Comparison of ENCODE assay signal across 21 cellular contexts in genomic region chr14:65280653-65281052, GRCh38.
A peak's percentile ranks its signal among the peaks of the same experiment; 100 is the strongest.
DNase-seq lines count a peak whose midpoint lies in the region; ATAC-seq, FAIRE-seq and TF ChIP-seq lines count a peak whose summit lies in the region.
"Had no signal": no experiment of that assay in that cellular context is flagged by ENCODE, and none has a peak within 500 bp of the region (broad histone marks: within the 10 kb centered on the region; RNA-seq: fewer than 3 reads in every experiment).

No MANE protein-coding gene starts in this region.

- WGBS in endodermal cell (ENCODE audit: insufficient coverage in 1 of 2, insufficient read length in 1 of 2), 2 experiments: 96 to 98% methylated on average over 17 to 22 of the region's 22 CpGs

- no peak overlapping the region for H3K27ac ChIP-seq in endodermal cell (ENCODE audit: low read depth, low read length)
- H3K27ac ChIP-seq: C4-2B, SJCRH30 had no signal

- H3K27ac Mint-ChIP-seq in activated naive CD8-positive, alpha-beta T cell treated with anti-CD3 and anti-CD28 coated beads, Interleukin-2, amount 50 U/mL, for 24 hours: peak overlapping the region; percentile 42
- no peak overlapping the region for H3K27ac Mint-ChIP-seq in endodermal cell
- peak overlapping the region; percentile 91 for H3K27ac Mint-ChIP-seq in stimulated activated memory B cell treated with anti-CD40 and anti-IgM and Interleukin-4, amounts not matched to agents 10 μg/mL and 1 μg/mL and 100 μg/mL, for 72 hours
- H3K27ac Mint-ChIP-seq in mesothelial cell of epicardium: no peak overlapping the region
- no peak overlapping the region for H3K27ac Mint-ChIP-seq in activated CD4-positive, alpha-beta T cell treated with anti-CD3 and anti-CD28 coated beads, Interleukin-2, amount 10 ng/mL, durations not matched to agents 7 days and 5 days
- H3K27ac Mint-ChIP-seq: CD8-positive, alpha-beta memory T cell had no signal

- POLR2A ChIA-PET in activated CD4-positive, alpha-beta T cell treated with anti-CD3 and anti-CD28 coated beads, Interleukin-2, amount 10 ng/mL, durations not matched to agents 7 days and 5 days (lab: Charles Lee): no interaction called here

- H3K36me3 Mint-ChIP-seq in activated naive CD8-positive, alpha-beta T cell treated with anti-CD3 and anti-CD28 coated beads, Interleukin-2, amount 50 U/mL, for 24 hours (ENCODE audit: low read depth): no peaks in the 10 kb centered on the region
- H3K36me3 Mint-ChIP-seq in endodermal cell (ENCODE audit: low read depth) (peaks cover 5% of the 10 kb centered on the region), mesothelial cell of epicardium (no peaks in the 10 kb centered on the region)
- H3K36me3 Mint-ChIP-seq in stimulated activated memory B cell treated with anti-CD40 and anti-IgM and Interleukin-4, amounts not matched to agents 10 μg/mL and 1 μg/mL and 100 μg/mL, for 72 hours: no peaks in the 10 kb centered on the region
- peaks cover 5% of the 10 kb centered on the region for H3K36me3 Mint-ChIP-seq in activated CD4-positive, alpha-beta T cell treated with anti-CD3 and anti-CD28 coated beads, Interleukin-2, amount 10 ng/mL, durations not matched to agents 7 days and 5 days (ENCODE audit: low read depth)
- H3K36me3 Mint-ChIP-seq: CD8-positive, alpha-beta memory T cell had no signal

- no peaks in the 10 kb centered on the region for H3K27me3 Mint-ChIP-seq in activated naive CD8-positive, alpha-beta T cell treated with anti-CD3 and anti-CD28 coated beads, Interleukin-2, amount 50 U/mL, for 24 hours
- H3K27me3 Mint-ChIP-seq in endodermal cell (ENCODE audit: insufficient read depth): peaks cover 7% of the 10 kb centered on the region
- H3K27me3 Mint-ChIP-seq in stimulated activated memory B cell treated with anti-CD40 and anti-IgM and Interleukin-4, amounts not matched to agents 10 μg/mL and 1 μg/mL and 100 μg/mL, for 72 hours: no peaks in the 10 kb centered on the region
- no peaks in the 10 kb centered on the region for H3K27me3 Mint-ChIP-seq in mesothelial cell of epicardium (ENCODE audit: low read depth)
- no peaks in the 10 kb centered on the region for H3K27me3 Mint-ChIP-seq in activated CD4-positive, alpha-beta T cell treated with anti-CD3 and anti-CD28 coated beads, Interleukin-2, amount 10 ng/mL, durations not matched to agents 7 days and 5 days
- H3K27me3 Mint-ChIP-seq: CD8-positive, alpha-beta memory T cell had no signal

- no peaks in the 10 kb centered on the region for H3K27me3 ChIP-seq in endodermal cell (ENCODE audit: control insufficient read depth, insufficient read depth, low read length, poor library complexity, severe bottlenecking)
- H3K27me3 ChIP-seq: SJCRH30 had no signal

- peaks cover 34% of the 10 kb centered on the region for H3K4me1 Mint-ChIP-seq in activated naive CD8-positive, alpha-beta T cell treated with anti-CD3 and anti-CD28 coated beads, Interleukin-2, amount 50 U/mL, for 24 hours
- H3K4me1 Mint-ChIP-seq in endodermal cell: peaks cover 31% of the 10 kb centered on the region
- H3K4me1 Mint-ChIP-seq in stimulated activated memory B cell treated with anti-CD40 and anti-IgM and Interleukin-4, amounts not matched to agents 10 μg/mL and 1 μg/mL and 100 μg/mL, for 72 hours: peaks cover 35% of the 10 kb centered on the region
- peaks cover 20% of the 10 kb centered on the region for H3K4me1 Mint-ChIP-seq in mesothelial cell of epicardium
- H3K4me1 Mint-ChIP-seq in activated CD4-positive, alpha-beta T cell treated with anti-CD3 and anti-CD28 coated beads, Interleukin-2, amount 10 ng/mL, durations not matched to agents 7 days and 5 days: peaks cover 31% of the 10 kb centered on the region

- peak overlapping the region; percentile 29 for H3K4me3 ChIP-seq in endodermal cell (ENCODE audit: low read length)
- H3K4me3 ChIP-seq: SJCRH30 had no signal

- H3K9ac ChIP-seq in endodermal cell (ENCODE audit: extremely low read depth, low read length, poor library complexity, severe bottlenecking): no peak overlapping the region

- CTCF ChIA-PET in activated CD4-positive, alpha-beta T cell treated with anti-CD3 and anti-CD28 coated beads, Interleukin-2, amount 10 ng/mL, durations not matched to agents 7 days and 5 days (lab: Charles Lee): no interaction called here

- no peaks in the 10 kb centered on the region for H3K9me3 Mint-ChIP-seq in activated naive CD8-positive, alpha-beta T cell treated with anti-CD3 and anti-CD28 coated beads, Interleukin-2, amount 50 U/mL, for 24 hours
- H3K9me3 Mint-ChIP-seq in endodermal cell: peaks cover 11% of the 10 kb centered on the region
- no peaks in the 10 kb centered on the region for H3K9me3 Mint-ChIP-seq in stimulated activated memory B cell treated with anti-CD40 and anti-IgM and Interleukin-4, amounts not matched to agents 10 μg/mL and 1 μg/mL and 100 μg/mL, for 72 hours
- no peaks in the 10 kb centered on the region for H3K9me3 Mint-ChIP-seq in mesothelial cell of epicardium
- H3K9me3 Mint-ChIP-seq in activated CD4-positive, alpha-beta T cell treated with anti-CD3 and anti-CD28 coated beads, Interleukin-2, amount 10 ng/mL, durations not matched to agents 7 days and 5 days: no peaks in the 10 kb centered on the region
- H3K9me3 Mint-ChIP-seq: CD8-positive, alpha-beta memory T cell; IgD-negative memory B cell had no signal

- H3K9me3 ChIP-seq in endodermal cell (ENCODE audit: control insufficient read depth, low read length): peaks cover 8% of the 10 kb centered on the region
- H3K9me3 ChIP-seq: SJCRH30 had no signal

- TF ChIP-seq CTCF in endodermal cell (conservative IDR thresholded peaks at IDR 0.05) (no peak), mesothelial cell of epicardium (IDR thresholded peaks at IDR 0.05; ENCODE audit: unreplicated experiment) (no peak)

- H3K4me3 Mint-ChIP-seq in activated naive CD8-positive, alpha-beta T cell treated with anti-CD3 and anti-CD28 coated beads, Interleukin-2, amount 50 U/mL, for 24 hours: no peak overlapping the region
- H3K4me3 Mint-ChIP-seq in endodermal cell: no peak overlapping the region
- H3K4me3 Mint-ChIP-seq in stimulated activated memory B cell treated with anti-CD40 and anti-IgM and Interleukin-4, amounts not matched to agents 10 μg/mL and 1 μg/mL and 100 μg/mL, for 72 hours: no peak overlapping the region
- no peak overlapping the region for H3K4me3 Mint-ChIP-seq in mesothelial cell of epicardium
- H3K4me3 Mint-ChIP-seq in activated CD4-positive, alpha-beta T cell treated with anti-CD3 and anti-CD28 coated beads, Interleukin-2, amount 10 ng/mL, durations not matched to agents 7 days and 5 days: no peak overlapping the region
- H3K4me3 Mint-ChIP-seq: CD8-positive, alpha-beta memory T cell had no signal

- no peak for DNase-seq in HTR-8/SVneo (ENCODE audit: insufficient read length, low spot score)
- no peak for DNase-seq in activated naive CD8-positive, alpha-beta T cell treated with anti-CD3 and anti-CD28 coated beads, Interleukin-2, amount 50 U/mL, for 24 hours
- no peak for DNase-seq in endodermal cell
- DNase-seq in iPS-NIHi7 (ENCODE audit: extremely low spot score): no peak
- DNase-seq in anterior cingulate cortex (lab: John Stamatoyannopoulos, UW): no peak
- DNase-seq in mesothelial cell of epicardium (ENCODE audit: low spot score in 2 of 2, unreplicated experiment in 2 of 2): no peak
- no peak for DNase-seq in activated CD4-positive, alpha-beta T cell treated with anti-CD3 and anti-CD28 coated beads, Interleukin-2, amount 10 ng/mL, durations not matched to agents 7 days and 5 days
- DNase-seq: AML-193; Calu3; CD8-positive, alpha-beta memory T cell; DMS153; NCI-H1105; NCI-H2029 treated with DMSO at 0.1 percent for 48 hours; NCI-H226; NCI-H524 treated with DMSO at 0.1 percent for 48 hours; SJCRH30 had no signal

- no peak for ATAC-seq in activated naive CD8-positive, alpha-beta T cell treated with anti-CD3 and anti-CD28 coated beads, Interleukin-2, amount 50 U/mL, for 24 hours
- ATAC-seq in stimulated activated memory B cell treated with anti-CD40 and anti-IgM and Interleukin-4, amounts not matched to agents 10 μg/mL and 1 μg/mL and 100 μg/mL, for 72 hours: no peak

- H3K36me3 ChIP-seq in endodermal cell (ENCODE audit: control insufficient read depth, insufficient read depth, low read length): no peaks in the 10 kb centered on the region
- H3K36me3 ChIP-seq: SJCRH30 had no signal

- peak; percentile 96 for FAIRE-seq in HTR-8/SVneo (lab: Jason Lieb, UNC)
- FAIRE-seq: GM12891, RCC 7860 had no signal

- peaks cover 8% of the 10 kb centered on the region for H3K4me1 ChIP-seq in endodermal cell (ENCODE audit: control insufficient read depth, insufficient read depth, low read length)
- H3K4me1 ChIP-seq: SJCRH30 had no signal

Comparison
In these comparisons a context has a peak if more than half of its experiments do, and no peak if none do; other contexts are left out.
1. H3K27ac Mint-ChIP-seq: peak in activated naive CD8-positive, alpha-beta T cell treated with anti-CD3 and anti-CD28 coated beads, Interleukin-2, amount 50 U/mL, for 24 hours (single experiment) and stimulated activated memory B cell treated with anti-CD40 and anti-IgM and Interleukin-4, amounts not matched to agents 10 μg/mL and 1 μg/mL and 100 μg/mL, for 72 hours (single experiment); none in endodermal cell (single experiment), mesothelial cell of epicardium (single experiment) and activated CD4-positive, alpha-beta T cell treated with anti-CD3 and anti-CD28 coated beads, Interleukin-2, amount 10 ng/mL, durations not matched to agents 7 days and 5 days (single experiment).